Comparison of ENCODE assay signal across 8 cellular contexts in the genomic region with DNA sequence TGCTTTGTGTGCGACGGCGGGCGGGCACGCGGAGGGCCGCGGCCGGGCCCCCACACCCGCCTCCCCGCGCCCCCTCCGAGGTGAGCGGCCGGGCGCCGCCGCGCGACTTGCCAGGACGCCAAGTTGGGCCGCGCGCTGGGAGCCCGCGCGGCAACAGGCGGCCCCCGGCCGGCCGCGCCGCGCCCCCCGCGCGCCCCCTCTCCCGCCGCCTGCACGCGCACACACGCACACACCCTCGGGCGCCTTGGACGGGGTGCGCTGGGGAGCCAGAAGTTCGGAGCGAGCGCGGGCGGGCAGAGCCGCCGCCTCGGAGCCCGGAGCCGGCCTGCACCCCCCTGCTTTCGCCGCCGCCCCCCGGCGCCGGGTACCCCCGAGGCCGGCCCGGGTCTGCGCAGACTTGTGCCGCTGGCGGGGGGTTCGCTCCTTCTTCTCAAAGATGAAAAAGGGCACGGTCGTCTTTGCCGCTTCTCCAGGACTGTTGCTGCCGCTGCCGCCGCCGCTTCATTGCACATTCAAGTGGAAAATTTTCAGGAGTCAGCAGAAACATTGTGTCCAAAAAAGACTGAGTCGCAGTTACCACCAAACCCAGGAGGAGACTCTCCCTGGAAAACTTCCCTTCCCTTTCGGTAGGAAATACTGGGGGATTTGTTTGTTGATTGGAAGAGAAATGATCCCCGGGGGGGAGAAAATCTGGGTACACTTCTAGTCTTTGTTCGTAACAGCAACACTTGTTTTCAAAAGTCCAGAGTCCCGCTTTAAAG. TPM values are rescaled to one million over a fixed set of nuclear protein-coding genes. Genes with fewer than 3 reads are reported as not detected.
DNase-seq lines count a peak whose midpoint lies in the region; ATAC-seq and TF ChIP-seq lines count a peak whose summit lies in the region.

No MANE protein-coding gene starts in this region.

- peak overlapping the region; percentile 78 for H3K4me3 ChIP-seq in AG09309 (ENCODE audit: control insufficient read depth, low read depth, low read length)
- peak overlapping the region; percentile 95 for H3K4me3 ChIP-seq in endodermal cell (ENCODE audit: low read length)
- H3K4me3 ChIP-seq in mesendoderm (ENCODE audit: low read length) = peak overlapping the region; percentile 85
- H3K4me3 ChIP-seq in transverse colon = peak overlapping the region; percentile 63 to 97 (median 77)

- peak overlapping the region; percentile 90 for H3K56ac ChIP-seq in mesendoderm (ENCODE audit: low read length)

- no peak overlapping the region for H3K23ac ChIP-seq in mesendoderm (ENCODE audit: low read length)

- H3K4me1 ChIP-seq in endodermal cell (ENCODE audit: control insufficient read depth, insufficient read depth, low read length) (peaks cover 13% of the 10 kb centered on the region), mesendoderm (ENCODE audit: control insufficient read depth, low read depth, low read length) (peaks cover 8% of the 10 kb centered on the region), transverse colon (peaks cover 6 to 46% (median 37%) of the 10 kb centered on the region in 4 donors)

- peak overlapping the region; percentile 100 for H3K18ac ChIP-seq in mesendoderm (ENCODE audit: low read length)

- no peak for DNase-seq in AG09309 (ENCODE audit: low read depth)
- peak; percentile 40 for DNase-seq in RPMI8226
- DNase-seq in endodermal cell = peak; percentile 67
- DNase-seq in mesendoderm = peak; percentile 51
- DNase-seq in transverse colon = no peak
- DNase-seq in GDM1 (lab: John Stamatoyannopoulos, UW) = no peak

- peak overlapping the region; percentile 99 for H3K4ac ChIP-seq in mesendoderm (ENCODE audit: low read depth, low read length)

- H3K9me3 Mint-ChIP-seq in endodermal cell = no peaks in the 10 kb centered on the region

- H3K27ac Mint-ChIP-seq in endodermal cell = peak overlapping the region; percentile 98

- no peak for TF ChIP-seq EP300 in transverse colon (IDR thresholded peaks at IDR 0.05; ENCODE audit: low read depth)

- TF ChIP-seq POLR2A in transverse colon (IDR thresholded peaks at IDR 0.05) = no peak

- peak overlapping the region; percentile 95 for H4K8ac ChIP-seq in mesendoderm (ENCODE audit: low read depth, low read length)

- peak overlapping the region; percentile 99 for H2BK120ac ChIP-seq in mesendoderm (ENCODE audit: low read depth, low read length)

- H3K27me3 ChIP-seq in endodermal cell (ENCODE audit: control insufficient read depth, insufficient read depth, low read length, poor library complexity, severe bottlenecking) = no peaks in the 10 kb centered on the region
- H3K27me3 ChIP-seq in mesendoderm (ENCODE audit: insufficient read depth, low read length, poor library complexity) = no peaks in the 10 kb centered on the region
- H3K27me3 ChIP-seq in transverse colon = no peaks in the 10 kb centered on the region

- peaks cover 33% of the 10 kb centered on the region for H3K79me2 ChIP-seq in mesendoderm (ENCODE audit: control insufficient read depth, insufficient read depth, low read length)

- peaks cover 41% of the 10 kb centered on the region for H3K4me1 Mint-ChIP-seq in endodermal cell

- H3K4me2 ChIP-seq in mesendoderm (ENCODE audit: low read length) = peak overlapping the region; percentile 23

- H3K4me3 Mint-ChIP-seq in endodermal cell = peak overlapping the region; percentile 91

- in situ Hi-C loops in transverse colon (cut with MboI; ENCODE audit: low pct_ligation_motif_present in 1 of 4, low pct_unique_long_range_greater_than_20kb in 1 of 4, low sequenced_read_pairs in 3 of 4) = loop anchor here (10.0 to 25.0 kb wide), 2 partner anchors 210 to 212 kb away; no protein-coding TSS in a partner anchor

- H3K9ac ChIP-seq in endodermal cell (ENCODE audit: extremely low read depth, low read length, poor library complexity, severe bottlenecking) = peak overlapping the region; percentile 98
- H3K9ac ChIP-seq in mesendoderm (ENCODE audit: low read length) = peak overlapping the region; percentile 91

- no peak overlapping the region for H4K5ac ChIP-seq in mesendoderm (ENCODE audit: low read length)

- H3K36me3 ChIP-seq in endodermal cell (ENCODE audit: control insufficient read depth, insufficient read depth, low read length) = peaks cover 5% of the 10 kb centered on the region
- no peaks in the 10 kb centered on the region for H3K36me3 ChIP-seq in mesendoderm (ENCODE audit: control insufficient read depth, insufficient read depth, low read length)
- H3K36me3 ChIP-seq in transverse colon = no peaks in the 10 kb centered on the region

- H3K9me3 ChIP-seq in endodermal cell (ENCODE audit: control insufficient read depth, low read length) = no peaks in the 10 kb centered on the region
- no peaks in the 10 kb centered on the region for H3K9me3 ChIP-seq in transverse colon

- peaks cover 2% of the 10 kb centered on the region for H3K36me3 Mint-ChIP-seq in endodermal cell (ENCODE audit: low read depth)

- peak overlapping the region; percentile 93 for H2BK15ac ChIP-seq in mesendoderm (replicated peaks; ENCODE audit: low read depth)

- peak overlapping the region; percentile 74 for H2BK5ac ChIP-seq in mesendoderm (ENCODE audit: low read length)

- intact Hi-C loops in transverse colon (cut with DNase I; ENCODE audit: low total_unique reads) = loop anchor here (5.0 to 10.0 kb wide), 4 partner anchors 140 to 298 kb away; a partner anchor contains a TSS

- H3K79me1 ChIP-seq in mesendoderm (ENCODE audit: low read length) = no peaks in the 10 kb centered on the region

- H2AK5ac ChIP-seq in mesendoderm (ENCODE audit: low read length) = no peak overlapping the region

- H3K27ac ChIP-seq in endodermal cell (ENCODE audit: low read depth, low read length) = peak overlapping the region; percentile 93
- H3K27ac ChIP-seq in mesendoderm (ENCODE audit: low read depth, low read length) = peak overlapping the region; percentile 78
- peak overlapping the region; percentile 96 to 100 (median 98) for H3K27ac ChIP-seq in transverse colon

- peaks cover 9% of the 10 kb centered on the region for H3K27me3 Mint-ChIP-seq in endodermal cell (ENCODE audit: insufficient read depth)

- 0 to 1% methylated on average over 25 to 81 of the region's 81 CpGs for WGBS in endodermal cell (ENCODE audit: insufficient coverage in 1 of 2, insufficient read length in 1 of 2), 2 experiments
- WGBS in mesendoderm (ENCODE audit: extremely low coverage, insufficient coverage, low lambda C conversion rate) = no CpG with 5 or more reads among the region's 81 CpGs
- WGBS in transverse colon (ENCODE audit: low coverage in 1 of 2), 2 donors = 5 to 6% methylated on average over 5 to 38 of the region's 81 CpGs

- ATAC-seq in GM21619 (IDR thresholded peaks at IDR 0.05; ENCODE audit: unreplicated experiment) = peak; percentile 4
- ATAC-seq in GM21423 (IDR thresholded peaks at IDR 0.05; ENCODE audit: unreplicated experiment) = no peak

- TF ChIP-seq CTCF in AG09309 (IDR thresholded peaks at IDR 0.05; ENCODE audit: control insufficient read depth, insufficient read depth, low read depth, low read length, missing control alignments) (no peak), endodermal cell (conservative IDR thresholded peaks at IDR 0.05) (no peak), transverse colon (IDR thresholded peaks at IDR 0.05) (no peak)

RNA-seq across cellular contexts. Expression of a gene that starts 0.9 kb away (rescaled TPM):
- 10 to 100 TPM; 76.4 to 94.4 TPM for total RNA-seq in endodermal cell
- polyA plus RNA-seq in endodermal cell (2013, experiment 1 of 2) = 103 TPM
- polyA plus RNA-seq in endodermal cell (2013, experiment 2 of 2) = 109 TPM
- 57.5 TPM for polyA plus RNA-seq in mesendoderm (2013, experiment 1 of 2)
- 58.2 TPM for polyA plus RNA-seq in mesendoderm (2013, experiment 2 of 2)
- 100 to 1,000 TPM in 1 of 4 donors, 10 to 100 TPM in 3; 46.4 to 214 (median 61.2) TPM for total RNA-seq in transverse colon

Comparison
In these comparisons a context has a peak if more than half of its experiments do, and no peak if none do; other contexts are left out.
1. DNase-seq: peak in RPMI8226 (single experiment), endodermal cell (single experiment) and mesendoderm (single experiment); none in AG09309 (single experiment), transverse colon (single experiment) and GDM1 (single experiment).
2. Peak in every context shown above with its lines, with median percentiles within 50 percentile points of each other: H3K4me3 ChIP-seq and H3K27ac ChIP-seq.